18 cellular contexts compared by ENCODE assay signal in genomic region chr12:22657538-22657937, GRCh38. TPM values are rescaled to one million over a fixed set of nuclear protein-coding genes. Genes with fewer than 3 reads are reported as not detected.
DNase-seq lines count a peak whose midpoint lies in the region; ATAC-seq and TF ChIP-seq lines count a peak whose summit lies in the region.
"Had no signal": no experiment of that assay in that cellular context is flagged by ENCODE, and none has a peak within 500 bp of the region (broad histone marks: within the 10 kb centered on the region; RNA-seq: fewer than 3 reads in every experiment).

No MANE protein-coding gene starts in this region.

- H3K27me3 ChIP-seq in osteoblast (ENCODE audit: insufficient read depth, low read length) (no peaks in the 10 kb centered on the region), lower lobe of right lung (ENCODE audit: low read depth) (no peaks in the 10 kb centered on the region), left lung (no peaks in the 10 kb centered on the region)
- H3K27me3 ChIP-seq: stomach had no signal

- peaks cover 38% of the 10 kb centered on the region for H3K79me2 ChIP-seq in osteoblast (ENCODE audit: insufficient read depth, low read length)

- intact Hi-C loops in lower lobe of right lung (cut with DNase I) (no loop called here), left lung (cut with DNase I) (no loop called here)

- H3K4me3 Mint-ChIP-seq in central memory CD8-positive, alpha-beta T cell: no peak overlapping the region
- H3K4me3 Mint-ChIP-seq: CD14-positive monocyte, endodermal cell had no signal

- H3K27me3 Mint-ChIP-seq in central memory CD8-positive, alpha-beta T cell: no peaks in the 10 kb centered on the region

- H3K4me1 ChIP-seq in osteoblast (ENCODE audit: insufficient read depth, low read length): peaks cover 21% of the 10 kb centered on the region
- H3K4me1 ChIP-seq in lower lobe of right lung: no peaks in the 10 kb centered on the region
- peaks cover 0 to 14% of the 10 kb centered on the region in 2 donors for H3K4me1 ChIP-seq in left lung

- H3K36me3 ChIP-seq in osteoblast (ENCODE audit: insufficient read depth, low read length): peaks cover 3% of the 10 kb centered on the region
- peaks cover 16% of the 10 kb centered on the region for H3K36me3 ChIP-seq in lower lobe of right lung
- H3K36me3 ChIP-seq in left lung: peaks cover 0 to 21% of the 10 kb centered on the region in 2 donors

- TF ChIP-seq CTCF in osteoblast (IDR thresholded peaks at IDR 0.05; ENCODE audit: extremely low read depth, low read depth, low read length): no peak
- no peak for TF ChIP-seq CTCF in lower lobe of right lung (IDR thresholded peaks at IDR 0.05)
- no peak for TF ChIP-seq CTCF in left lung (IDR thresholded peaks at IDR 0.05)

- no peaks in the 10 kb centered on the region for H3K9me3 ChIP-seq in osteoblast (ENCODE audit: low read depth, low read length)
- H3K9me3 ChIP-seq in lower lobe of right lung: no peaks in the 10 kb centered on the region
- no peaks in the 10 kb centered on the region for H3K9me3 ChIP-seq in left lung
- H3K9me3 ChIP-seq: stomach had no signal

- H3K27ac Mint-ChIP-seq in central memory CD8-positive, alpha-beta T cell (ENCODE audit: low read depth): peak overlapping the region; percentile 70

- no peak overlapping the region for H2AFZ ChIP-seq in osteoblast (ENCODE audit: low read length)

- H3K27ac ChIP-seq in osteoblast (ENCODE audit: low read depth, low read length): peak overlapping the region; percentile 41
- no peak overlapping the region for H3K27ac ChIP-seq in lower lobe of right lung
- no peak overlapping the region for H3K27ac ChIP-seq in left lung
- H3K27ac ChIP-seq: HL-60, SK-N-MC, stomach had no signal

- H3K9me3 Mint-ChIP-seq in central memory CD8-positive, alpha-beta T cell: no peaks in the 10 kb centered on the region
- H3K9me3 Mint-ChIP-seq: CD14-positive monocyte, endodermal cell had no signal

- no peak overlapping the region for H3K4me3 ChIP-seq in osteoblast (ENCODE audit: insufficient read depth, low read length)
- H3K4me3 ChIP-seq in lower lobe of right lung: no peak overlapping the region
- H3K4me3 ChIP-seq in left lung: no peak overlapping the region
- H3K4me3 ChIP-seq: SK-N-MC, smooth muscle cell, stomach had no signal

- H3K36me3 Mint-ChIP-seq in central memory CD8-positive, alpha-beta T cell (ENCODE audit: insufficient read depth): peaks cover 11% of the 10 kb centered on the region

- no peak overlapping the region for H3K4me2 ChIP-seq in osteoblast (ENCODE audit: insufficient read depth, low read length)
- H3K4me2 ChIP-seq: smooth muscle cell had no signal

- peak; percentile 33 for ATAC-seq in GM18520 (IDR thresholded peaks at IDR 0.05; ENCODE audit: unreplicated experiment)
- ATAC-seq in HG03432 (IDR thresholded peaks at IDR 0.05; ENCODE audit: unreplicated experiment): peak; percentile 41
- ATAC-seq in central memory CD8-positive, alpha-beta T cell (replicated peaks; ENCODE audit: extremely low read depth, poor library complexity, severe bottlenecking): no peak
- no peak for ATAC-seq in lower lobe of right lung
- ATAC-seq in left lung: no peak
- no peak for ATAC-seq in HG03442 (IDR thresholded peaks at IDR 0.05; ENCODE audit: unreplicated experiment)

- peaks cover 4% of the 10 kb centered on the region for H4K20me1 ChIP-seq in osteoblast (ENCODE audit: insufficient read depth, low read length)

- DNase-seq in central memory CD8-positive, alpha-beta T cell (ENCODE audit: low spot score in 2 of 2): no peak
- DNase-seq in osteoblast (ENCODE audit: insufficient read length, low spot score, missing footprints) (peak; percentile 31), lower lobe of right lung (no peak), left lung (no peak)
- DNase-seq: activated naive CD4-positive, alpha-beta T cell treated with Interleukin-2 at 50 U/mL for 16 hours; caudate nucleus; DMS79; endodermal cell; NCI-H1436 treated with DMSO at 0.1 percent for 48 hours; occipital lobe; stomach had no signal

- H3K4me1 Mint-ChIP-seq in central memory CD8-positive, alpha-beta T cell: peaks cover 31% of the 10 kb centered on the region

RNA-seq across cellular contexts. Expression of gene ETNK1, which starts 32.6 kb away (rescaled TPM):
- 42.1 and 43.4 TPM in 2 replicates for total RNA-seq in osteoblast
- total RNA-seq in lower lobe of right lung: 82.4 TPM
- 10 to 100 TPM; 66.0 to 71.6 TPM for total RNA-seq in left lung

Comparison
In these comparisons a context has a peak if more than half of its experiments do, and no peak if none do; other contexts are left out.
1. ATAC-seq: peak in GM18520 (single experiment) and HG03432 (single experiment); none in central memory CD8-positive, alpha-beta T cell (single experiment), lower lobe of right lung (0 of 2), left lung (single experiment) and HG03442 (single experiment).